Comparison of ENCODE assay signal across 14 cellular contexts in the genomic region with DNA sequence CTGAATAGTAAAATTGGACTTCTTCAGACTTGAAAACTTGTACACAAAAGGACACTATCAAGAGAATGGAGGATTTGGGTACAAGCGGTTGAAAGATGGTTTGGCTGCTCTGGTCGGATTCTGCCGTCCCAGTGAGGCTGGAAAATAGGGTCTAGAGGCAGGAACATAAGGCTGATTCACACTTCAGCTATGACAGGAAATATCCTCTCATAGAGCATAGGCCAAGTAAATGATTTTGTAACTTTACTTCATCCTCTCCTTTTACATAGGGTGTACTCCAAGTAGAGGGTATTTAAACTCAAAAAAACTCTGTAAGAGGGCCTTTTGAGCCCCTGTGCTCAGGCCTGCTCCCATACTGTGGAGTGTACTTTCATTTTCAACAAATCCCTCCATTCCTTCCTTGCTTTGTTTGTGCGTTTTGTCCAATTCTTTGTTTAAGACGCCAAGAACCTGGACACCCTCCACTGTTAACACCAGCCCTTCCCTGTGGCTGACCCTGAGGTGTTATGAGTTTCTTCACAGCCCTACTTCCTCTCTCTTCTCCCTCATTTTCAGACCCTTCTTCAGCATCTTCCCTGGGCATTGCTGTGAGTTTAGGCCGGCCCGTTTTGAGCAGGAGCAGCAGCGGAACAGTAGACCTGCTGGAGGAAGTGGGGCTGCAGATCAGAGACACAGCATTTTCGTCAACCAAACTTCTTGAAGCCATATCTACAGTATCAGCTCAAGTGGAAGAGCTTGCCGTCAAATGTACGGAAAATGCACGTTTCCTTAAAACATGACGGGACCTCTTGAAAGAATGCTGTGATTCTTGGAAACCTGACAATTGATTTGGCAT. TPM values are rescaled to one million over a fixed set of nuclear protein-coding genes. Genes with fewer than 3 reads are reported as not detected.
DNase-seq lines count a peak whose midpoint lies in the region; ATAC-seq and TF ChIP-seq lines count a peak whose summit lies in the region.
"Had no signal": no experiment of that assay in that cellular context is flagged by ENCODE, and none has a peak within 500 bp of the region (broad histone marks: within the 10 kb centered on the region; RNA-seq: fewer than 3 reads in every experiment).

No MANE protein-coding gene starts in this region.

- peak overlapping the region; percentile 99 for H3K27ac Mint-ChIP-seq in activated T-helper 1 cell treated with anti-CD3 and anti-CD28 coated beads, Interleukin-12 subunit alpha, Interleukin-12 subunit beta, Interleukin-2, Interleukin-4 antibody, amounts not matched to agents 30 ng/mL and 10 ng/mL and 1 ng/mL, durations not matched to agents 14 hours and 24 hours and 36 hours

- H3K9me3 Mint-ChIP-seq in activated T-helper 1 cell treated with anti-CD3 and anti-CD28 coated beads, Interleukin-12 subunit alpha, Interleukin-12 subunit beta, Interleukin-2, Interleukin-4 antibody, amounts not matched to agents 30 ng/mL and 10 ng/mL and 1 ng/mL, durations not matched to agents 14 hours and 24 hours and 36 hours = peaks cover 4% of the 10 kb centered on the region

- in situ Hi-C loops in ACHN (cut with HindIII; ENCODE audit: low pct_ligation_motif_present, low pct_unique_long_range_greater_than_20kb, low sequenced_read_pairs) = no loop called here

- peaks cover 54% of the 10 kb centered on the region for H3K4me1 Mint-ChIP-seq in activated T-helper 1 cell treated with anti-CD3 and anti-CD28 coated beads, Interleukin-12 subunit alpha, Interleukin-12 subunit beta, Interleukin-2, Interleukin-4 antibody, amounts not matched to agents 30 ng/mL and 10 ng/mL and 1 ng/mL, durations not matched to agents 14 hours and 24 hours and 36 hours (ENCODE audit: low read depth)

- ATAC-seq in HG02678 (IDR thresholded peaks at IDR 0.05; ENCODE audit: unreplicated experiment) (peak; percentile 72), GM18907 (IDR thresholded peaks at IDR 0.05; ENCODE audit: unreplicated experiment) (no peak)

- peak overlapping the region; percentile 80 for H3K4me3 Mint-ChIP-seq in activated T-helper 1 cell treated with anti-CD3 and anti-CD28 coated beads, Interleukin-12 subunit alpha, Interleukin-12 subunit beta, Interleukin-2, Interleukin-4 antibody, amounts not matched to agents 30 ng/mL and 10 ng/mL and 1 ng/mL, durations not matched to agents 14 hours and 24 hours and 36 hours

- no peak overlapping the region for H3K4me3 ChIP-seq in fibroblast of villous mesenchyme (ENCODE audit: low read depth, low read length)
- H3K4me3 ChIP-seq: skin epidermis, vagina had no signal

- peak; percentile 6 for DNase-seq in ACHN
- DNase-seq in activated T-helper 1 cell treated with anti-CD3 and anti-CD28 coated beads, Interleukin-12 subunit alpha, Interleukin-12 subunit beta, Interleukin-2, Interleukin-4 antibody, amounts not matched to agents 30 ng/mL and 10 ng/mL and 1 ng/mL, durations not matched to agents 14 hours and 24 hours and 36 hours (ENCODE audit: low spot score) = peak; percentile 5
- peak; percentile 2 for DNase-seq in fibroblast of villous mesenchyme (ENCODE audit: low read depth)
- no peak for DNase-seq in NCI-H1092 treated with DMSO at 0.1 percent for 48 hours (lab: John Stamatoyannopoulos, UW)
- DNase-seq in anterior cingulate cortex (lab: John Stamatoyannopoulos, UW) = no peak
- no peak for DNase-seq in NCI-H187 (lab: John Stamatoyannopoulos, UW)
- DNase-seq: NCI-H2171 had no signal

- intact Hi-C loops in activated T-helper 1 cell treated with anti-CD3 and anti-CD28 coated beads, Interleukin-12 subunit alpha, Interleukin-12 subunit beta, Interleukin-2, Interleukin-4 antibody, amounts not matched to agents 30 ng/mL and 10 ng/mL and 1 ng/mL, durations not matched to agents 14 hours and 24 hours and 36 hours (cut with micrococcal nuclease) = loop anchor here (2.0 to 10.0 kb wide), 3 partner anchors 175 to 1193 kb away; a partner anchor contains a TSS

- no peak for TF ChIP-seq CTCF in fibroblast of villous mesenchyme (IDR thresholded peaks at IDR 0.05; ENCODE audit: insufficient read depth, low read depth, low read length)

- no peaks in the 10 kb centered on the region for H3K27me3 Mint-ChIP-seq in activated T-helper 1 cell treated with anti-CD3 and anti-CD28 coated beads, Interleukin-12 subunit alpha, Interleukin-12 subunit beta, Interleukin-2, Interleukin-4 antibody, amounts not matched to agents 30 ng/mL and 10 ng/mL and 1 ng/mL, durations not matched to agents 14 hours and 24 hours and 36 hours (ENCODE audit: insufficient read depth)

- H3K36me3 Mint-ChIP-seq in activated T-helper 1 cell treated with anti-CD3 and anti-CD28 coated beads, Interleukin-12 subunit alpha, Interleukin-12 subunit beta, Interleukin-2, Interleukin-4 antibody, amounts not matched to agents 30 ng/mL and 10 ng/mL and 1 ng/mL, durations not matched to agents 14 hours and 24 hours and 36 hours (ENCODE audit: low read depth) = peaks cover 4% of the 10 kb centered on the region

RNA-seq across cellular contexts. Expression of a gene that starts 7.2 kb away (rescaled TPM):
- total RNA-seq in activated T-helper 1 cell treated with anti-CD3 and anti-CD28 coated beads, Interleukin-12 subunit alpha, Interleukin-12 subunit beta, Interleukin-2, Interleukin-4 antibody, amounts not matched to agents 30 ng/mL and 10 ng/mL and 1 ng/mL, durations not matched to agents 14 hours and 24 hours and 36 hours = 0.39 and 0.47 TPM in 2 replicates
- 0.43 TPM in 1 of 2 replicates, not detected in the other for total RNA-seq in fibroblast of villous mesenchyme
- total RNA-seq: chondrocyte; LHCN-M2; T-helper 2 cell treated with Interferon-gamma antibody and Interleukin-4, amounts not matched to agents 100 ng/mL and 5 ng/mL, for 36 hours; vagina had no signal

RNA-seq across cellular contexts. Expression of a gene that starts 51.8 kb away (rescaled TPM):
- total RNA-seq in activated T-helper 1 cell treated with anti-CD3 and anti-CD28 coated beads, Interleukin-12 subunit alpha, Interleukin-12 subunit beta, Interleukin-2, Interleukin-4 antibody, amounts not matched to agents 30 ng/mL and 10 ng/mL and 1 ng/mL, durations not matched to agents 14 hours and 24 hours and 36 hours = 6.1 and 6.9 TPM in 2 replicates
- total RNA-seq in fibroblast of villous mesenchyme = 12.1 and 12.6 TPM in 2 replicates

Comparison
In these comparisons a context has a peak if more than half of its experiments do, and no peak if none do; other contexts are left out.
1. DNase-seq: peak in ACHN (single experiment), activated T-helper 1 cell treated with anti-CD3 and anti-CD28 coated beads, Interleukin-12 subunit alpha, Interleukin-12 subunit beta, Interleukin-2, Interleukin-4 antibody, amounts not matched to agents 30 ng/mL and 10 ng/mL and 1 ng/mL, durations not matched to agents 14 hours and 24 hours and 36 hours (single experiment) and fibroblast of villous mesenchyme (single experiment); none in NCI-H1092 treated with DMSO at 0.1 percent for 48 hours (single experiment), anterior cingulate cortex (0 of 58) and NCI-H187 (0 of 2).